ENCODE assay signal across 8 cellular contexts in the genomic region with DNA sequence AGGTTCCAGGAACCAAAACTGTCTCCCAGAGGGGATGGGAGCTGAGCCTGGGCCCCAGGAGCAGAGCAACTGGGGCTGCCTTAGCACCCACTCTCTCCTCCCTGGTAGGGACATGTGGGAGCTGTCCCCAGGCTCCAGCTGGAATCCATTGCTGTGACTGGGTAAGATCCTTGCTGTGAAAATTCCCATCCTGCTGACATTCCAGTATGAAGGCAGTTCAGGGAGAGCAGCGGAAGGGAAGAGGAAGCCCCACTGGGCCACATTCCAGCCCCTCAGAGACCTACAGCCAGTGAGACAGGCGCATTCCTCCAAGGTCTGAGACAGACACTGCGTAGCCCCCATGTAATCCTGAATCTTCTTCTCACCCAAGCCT. TPM values are rescaled to one million over a fixed set of nuclear protein-coding genes. Genes with fewer than 3 reads are reported as not detected.
DNase-seq lines count a peak whose midpoint lies in the region; ATAC-seq and TF ChIP-seq lines count a peak whose summit lies in the region.

No MANE protein-coding gene starts in this region.

- ATAC-seq in heart right ventricle: peak in 6 of 8 donors; percentile 19 to 63 (median 47)
- no peak for ATAC-seq in lung (ENCODE audit: insufficient read depth, low FRiP score)
- ATAC-seq in HG02970 (IDR thresholded peaks at IDR 0.05; ENCODE audit: low FRiP score, unreplicated experiment): no peak

- DNase-seq in heart right ventricle (peak in 1 of 2 donors; percentile 20), cardiac septum (ENCODE audit: low spot score) (no peak), caudate nucleus (lab: John Stamatoyannopoulos, UW) (peak in 1 of 61 donors; percentile 22), lung (ENCODE audit: low spot score) (no peak), uterus (no peak), NCI-H748 (lab: John Stamatoyannopoulos, UW; ENCODE audit: unreplicated experiment) (no peak), NCI-H345 (lab: John Stamatoyannopoulos, UW) (no peak)

- peak overlapping the region; percentile 25 to 89 (median 80) for H3K27ac ChIP-seq in heart right ventricle
- H3K27ac ChIP-seq in caudate nucleus (ENCODE audit: low read depth, low read length): peak overlapping the region; percentile 90
- H3K27ac ChIP-seq in lung (ENCODE audit: low read depth in 1 of 2, low read length in 1 of 2): peak overlapping the region; percentile 37 to 54
- H3K27ac ChIP-seq in uterus: peak overlapping the region; percentile 63 to 73

- TF ChIP-seq POLR2A in uterus (IDR thresholded peaks at IDR 0.05): no peak

- peak overlapping the region in 1 of 10 donors; percentile 7 for H3K4me3 ChIP-seq in heart right ventricle
- H3K4me3 ChIP-seq in lung: no peak overlapping the region
- no peak overlapping the region for H3K4me3 ChIP-seq in uterus

- H3K9me3 ChIP-seq in heart right ventricle: no peaks in the 10 kb centered on the region
- H3K9me3 ChIP-seq in lung (ENCODE audit: control insufficient read depth in 2 of 2, insufficient read depth in 1 of 2, low read length in 1 of 2): no peaks in the 10 kb centered on the region
- H3K9me3 ChIP-seq in uterus: no peaks in the 10 kb centered on the region

- intact Hi-C loops in heart right ventricle (cut with DNase I) (loop anchor here in 1 of 10 donors (10.0 kb wide), 1 partner anchor 129 kb away; no protein-coding TSS in a partner anchor), cardiac septum (cut with DNase I) (no loop called here), uterus (cut with DNase I; ENCODE audit: low total_unique reads) (no loop called here)

- peaks cover 20 to 79% (median 68%) of the 10 kb centered on the region in 9 donors for H3K4me1 ChIP-seq in heart right ventricle
- peaks cover 7 to 61% of the 10 kb centered on the region in 2 donors for H3K4me1 ChIP-seq in lung (ENCODE audit: control insufficient read depth in 2 of 2, insufficient read depth in 2 of 2, low read length in 2 of 2)
- peaks cover 0 to 29% of the 10 kb centered on the region in 2 donors for H3K4me1 ChIP-seq in uterus

- 41 to 63% methylated on average over 3 of the region's 3 CpGs for WGBS in heart right ventricle, 2 donors
- 45 to 60% methylated on average over 3 of the region's 3 CpGs for WGBS in lung, 2 donors

- H3K36me3 ChIP-seq in heart right ventricle: no peaks in the 10 kb centered on the region
- no peaks in the 10 kb centered on the region for H3K36me3 ChIP-seq in lung (ENCODE audit: control insufficient read depth in 2 of 2, insufficient read depth in 2 of 2, low read length in 2 of 2)
- no peaks in the 10 kb centered on the region for H3K36me3 ChIP-seq in uterus

- TF ChIP-seq CTCF in heart right ventricle (IDR thresholded peaks at IDR 0.05) (no peak), lung (IDR thresholded peaks at IDR 0.05; ENCODE audit: control extremely low read depth, extremely low read depth) (no peak), uterus (IDR thresholded peaks at IDR 0.05) (no peak)

- H3K27me3 ChIP-seq in heart right ventricle (no peaks in the 10 kb centered on the region), lung (ENCODE audit: control insufficient read depth, insufficient read depth) (no peaks in the 10 kb centered on the region), uterus (no peaks in the 10 kb centered on the region)

RNA-seq across cellular contexts. Expression of gene MYO18A, which starts 24.2 kb away (rescaled TPM):
- total RNA-seq in heart right ventricle (100 to 1,000 TPM; 217 to 408 (median 327) TPM), cardiac septum (317 TPM), lung (10 to 100 TPM; 55.3 to 65.2 TPM), uterus (100 to 1,000 TPM in 1 of 4 donors, 10 to 100 TPM in 3; 33.2 to 104 (median 59.3) TPM)
- polyA plus RNA-seq in heart right ventricle (100 to 1,000 TPM in 1 of 2 donors, 10 to 100 TPM in 1; 61.4 to 442 TPM), lung (10 to 100 TPM; 19.0 to 43.3 TPM)

Comparison
In these comparisons a context has a peak if more than half of its experiments do, and no peak if none do; other contexts are left out.
1. ATAC-seq: peak in heart right ventricle (6 of 8); none in lung (single experiment) and HG02970 (single experiment).
2. Peak in every context shown above with its lines, with median percentiles within 50 percentile points of each other: H3K27ac ChIP-seq.